ENCODE assay signal across 8 cellular contexts in the genomic region with DNA sequence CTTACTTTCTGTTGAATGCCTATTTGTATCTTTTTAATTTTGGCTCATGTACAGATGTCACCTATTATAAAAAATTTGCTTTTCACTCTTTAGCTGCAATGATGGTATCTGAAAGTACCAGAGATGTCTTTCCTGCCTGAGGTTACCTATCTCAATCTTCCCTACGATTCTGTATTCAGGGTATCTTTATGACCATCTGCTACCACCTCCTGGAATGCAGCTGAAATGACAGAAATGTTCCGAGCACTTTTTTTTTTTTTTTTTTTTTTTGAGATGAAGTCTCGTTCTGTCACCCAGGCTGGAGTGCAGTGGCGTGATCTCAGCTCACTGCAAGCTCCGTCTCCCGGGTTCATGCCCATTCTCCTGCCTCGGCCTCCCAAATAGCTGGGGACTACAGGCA.
A peak's percentile ranks its signal among the peaks of the same experiment; 100 is the strongest.
DNase-seq lines count a peak whose midpoint lies in the region; ATAC-seq and TF ChIP-seq lines count a peak whose summit lies in the region.

No MANE protein-coding gene starts in this region.

- H3K4me1 ChIP-seq in GM23338 (ENCODE audit: insufficient read depth), result no peaks in the 10 kb centered on the region

- no peak overlapping the region for H3K27ac ChIP-seq in GM23338 (ENCODE audit: low read depth)

- peaks cover 2% of the 10 kb centered on the region for H3K27me3 Mint-ChIP-seq in GM23338 (ENCODE audit: insufficient read depth, low read depth, poor library complexity)
- H3K27me3 Mint-ChIP-seq in nephron progenitor cell (ENCODE audit: low read depth, poor library complexity), result peaks cover 16% of the 10 kb centered on the region
- peaks cover 47% of the 10 kb centered on the region for H3K27me3 Mint-ChIP-seq in mesothelial cell of epicardium (ENCODE audit: low read depth)

- H3K4me2 ChIP-seq in GM23338, result no peak overlapping the region

- no peaks in the 10 kb centered on the region for H3K79me2 ChIP-seq in GM23338 (replicated peaks; ENCODE audit: insufficient read depth)

- H3K4me1 Mint-ChIP-seq in GM23338 (no peaks in the 10 kb centered on the region), nephron progenitor cell (peaks cover 5% of the 10 kb centered on the region), mesothelial cell of epicardium (peaks cover 8% of the 10 kb centered on the region)

- H3K27ac Mint-ChIP-seq in GM23338 (no peak overlapping the region), nephron progenitor cell (no peak overlapping the region), mesothelial cell of epicardium (no peak overlapping the region)

- H3K9me3 Mint-ChIP-seq in GM23338, result no peaks in the 10 kb centered on the region
- no peaks in the 10 kb centered on the region for H3K9me3 Mint-ChIP-seq in nephron progenitor cell
- H3K9me3 Mint-ChIP-seq in mesothelial cell of epicardium, result no peaks in the 10 kb centered on the region

- H3K4me3 Mint-ChIP-seq in GM23338 (no peak overlapping the region), nephron progenitor cell (no peak overlapping the region), mesothelial cell of epicardium (no peak overlapping the region)

- no peak overlapping the region for H2AFZ ChIP-seq in GM23338

- ATAC-seq in GM23338 (peak; percentile 45; the same call in 2 of the 3 replicates), GM18861 (IDR thresholded peaks at IDR 0.05; ENCODE audit: unreplicated experiment) (no peak), HG03159 (IDR thresholded peaks at IDR 0.05; ENCODE audit: unreplicated experiment) (no peak)

- H3K36me3 Mint-ChIP-seq in GM23338 (ENCODE audit: low read depth) (no peaks in the 10 kb centered on the region), nephron progenitor cell (ENCODE audit: low read depth) (no peaks in the 10 kb centered on the region), mesothelial cell of epicardium (no peaks in the 10 kb centered on the region)

- H3F3A ChIP-seq in GM23338 (replicated peaks; ENCODE audit: low read depth), result no peaks in the 10 kb centered on the region

- DNase-seq in GM23338 (ENCODE audit: low spot score) (peak; percentile 43), NCI-H2107 (lab: John Stamatoyannopoulos, UW) (peak; percentile 4), astrocyte of the hippocampus (ENCODE audit: low read depth, low spot score) (peak; percentile 12), nephron progenitor cell (no peak), foreskin melanocyte (no peak), mesothelial cell of epicardium (ENCODE audit: low spot score in 2 of 2, unreplicated experiment in 2 of 2) (no peak)

- no peaks in the 10 kb centered on the region for H3K36me3 ChIP-seq in GM23338 (ENCODE audit: insufficient read depth)

- TF ChIP-seq CTCF in GM23338 (conservative IDR thresholded peaks at IDR 0.05; ENCODE audit: low read depth in 2 of 2) (peak; percentile 32 to 49), nephron progenitor cell (IDR thresholded peaks at IDR 0.05) (peak; percentile 14), mesothelial cell of epicardium (IDR thresholded peaks at IDR 0.05; ENCODE audit: unreplicated experiment) (no peak)

- no peaks in the 10 kb centered on the region for H3K9me2 ChIP-seq in GM23338 (ENCODE audit: insufficient read depth)

- H4K20me1 ChIP-seq in GM23338 (replicated peaks; ENCODE audit: insufficient read depth), result no peaks in the 10 kb centered on the region

- no peak overlapping the region for H3K4me3 ChIP-seq in GM23338

- no peaks in the 10 kb centered on the region for H3K27me3 ChIP-seq in GM23338 (ENCODE audit: insufficient read depth)

TF ChIP-seq in GM23338, 12 proteins besides CTCF, POLR2A, EP300 and RAD21 (continues in another document):
- TF ChIP-seq STAT1 (IDR thresholded peaks at IDR 0.05; ENCODE audit: unreplicated experiment) (no peak), ZNF331 (CRISPR knock-in tag; IDR thresholded peaks at IDR 0.05; ENCODE audit: low read depth) (no peak), ZNF462 (CRISPR knock-in tag; IDR thresholded peaks at IDR 0.05) (no peak), POLR2AphosphoS5 (IDR thresholded peaks at IDR 0.05; ENCODE audit: low read depth) (no peak), EZH2 (IDR thresholded peaks at IDR 0.05; ENCODE audit: low read depth, unreplicated experiment) (no peak), JUNB (IDR thresholded peaks at IDR 0.05; ENCODE audit: unreplicated experiment) (no peak), EZH2phosphoT487 (IDR thresholded peaks at IDR 0.05; ENCODE audit: unreplicated experiment) (no peak), CREB1 (CRISPR knock-in tag; IDR thresholded peaks at IDR 0.05; ENCODE audit: low read depth) (no peak), NANOG (IDR thresholded peaks at IDR 0.05; ENCODE audit: borderline replicate concordance) (no peak), ZNF114 (CRISPR knock-in tag; IDR thresholded peaks at IDR 0.05) (no peak)
- TF ChIP-seq, protein P1, sequence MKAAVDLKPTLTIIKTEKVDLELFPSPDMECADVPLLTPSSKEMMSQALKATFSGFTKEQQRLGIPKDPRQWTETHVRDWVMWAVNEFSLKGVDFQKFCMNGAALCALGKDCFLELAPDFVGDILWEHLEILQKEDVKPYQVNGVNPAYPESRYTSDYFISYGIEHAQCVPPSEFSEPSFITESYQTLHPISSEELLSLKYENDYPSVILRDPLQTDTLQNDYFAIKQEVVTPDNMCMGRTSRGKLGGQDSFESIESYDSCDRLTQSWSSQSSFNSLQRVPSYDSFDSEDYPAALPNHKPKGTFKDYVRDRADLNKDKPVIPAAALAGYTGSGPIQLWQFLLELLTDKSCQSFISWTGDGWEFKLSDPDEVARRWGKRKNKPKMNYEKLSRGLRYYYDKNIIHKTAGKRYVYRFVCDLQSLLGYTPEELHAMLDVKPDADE (IDR thresholded peaks at IDR 0.05), result no peak

Comparison
In these comparisons a context has a peak if more than half of its experiments do, and no peak if none do; other contexts are left out.
1. DNase-seq: peak in GM23338 (single experiment), NCI-H2107 (single experiment) and astrocyte of the hippocampus (single experiment); none in nephron progenitor cell (single experiment), foreskin melanocyte (single experiment) and mesothelial cell of epicardium (0 of 2).